8 cellular contexts compared by ENCODE assay signal in the genomic region with DNA sequence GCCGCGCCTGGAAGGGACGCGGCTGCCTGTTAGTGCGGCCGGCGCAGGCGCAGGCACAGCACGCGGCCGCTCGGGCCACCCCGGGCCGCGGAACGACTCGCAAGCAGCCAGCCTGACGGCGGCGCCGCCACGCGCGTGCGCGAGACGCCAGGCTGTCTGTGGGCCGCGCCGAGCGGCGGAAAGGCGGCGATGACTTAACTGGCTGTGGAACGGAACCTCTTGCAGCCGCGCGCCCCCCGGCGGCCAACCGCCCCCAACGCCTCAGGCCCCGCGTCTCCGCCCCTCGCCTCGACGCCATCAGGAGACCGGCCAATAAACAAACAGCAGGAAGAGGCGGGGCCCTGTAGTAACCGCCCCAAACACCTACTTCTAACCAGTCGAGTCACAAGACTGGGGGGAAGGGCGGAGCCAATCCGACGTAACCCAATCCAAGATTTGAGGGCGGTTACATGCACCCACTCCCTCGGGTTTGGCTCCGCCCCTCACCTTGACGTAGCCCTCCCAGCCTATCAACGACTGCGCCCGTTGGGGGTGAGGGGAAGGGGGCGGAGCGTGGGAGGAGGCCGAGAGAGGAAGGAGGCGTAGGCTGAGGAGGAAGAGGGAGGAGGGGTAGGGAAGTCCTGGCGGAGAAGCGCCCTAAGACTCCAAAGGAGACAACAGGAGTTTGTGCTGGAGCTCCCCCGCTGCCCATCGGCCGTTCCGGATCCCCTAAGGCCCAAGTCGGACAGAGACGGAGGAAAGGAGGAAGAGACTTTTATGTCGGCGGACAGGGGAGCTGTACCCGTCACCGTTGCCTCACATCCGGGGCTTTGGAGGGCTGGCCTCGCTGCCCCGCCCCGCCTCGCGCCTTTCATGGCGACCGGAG. TPM values are rescaled to one million over a fixed set of nuclear protein-coding genes. Genes with fewer than 3 reads are reported as not detected.
A peak's percentile ranks its signal among the peaks of the same experiment; 100 is the strongest.
DNase-seq lines count a peak whose midpoint lies in the region; ATAC-seq and TF ChIP-seq lines count a peak whose summit lies in the region.

A gene (plus strand): TSS at position 566 of the 865 bp plus-strand sequence. CDS start 1,088 bp downstream, outside the sequence.

- H3K36me3 ChIP-seq in PC-3 (ENCODE audit: low read depth, low read length) (peaks cover 5% of the 10 kb centered on the region; the same call in 1 of the 2 replicates), mucosa of rectum (ENCODE audit: control insufficient read depth in 2 of 2, insufficient read depth in 2 of 2, low read length in 2 of 2) (peaks cover 31 to 45% of the 10 kb centered on the region in 2 donors)

- H3K4me1 ChIP-seq in PC-3 (ENCODE audit: insufficient read depth, low read length), result peaks cover 23% of the 10 kb centered on the region
- H3K4me1 ChIP-seq in mucosa of rectum (ENCODE audit: control insufficient read depth in 2 of 2, insufficient read depth in 2 of 2, low read length in 2 of 2), result peaks cover 36 to 39% of the 10 kb centered on the region in 2 donors

- no TSS peak for BruUV-seq in PC-3 (replicated peaks; lab: Mats Ljungman, UMichigan)

- H3K27ac ChIP-seq in PC-3 (ENCODE audit: low read length) (peak within 1 kb of the TSS; percentile 96), mucosa of rectum (ENCODE audit: low read depth in 2 of 2, low read length in 2 of 2) (peak within 1 kb of the TSS; percentile 100)

- peak; percentile 62 for TF ChIP-seq CTCF in PC-3 (conservative IDR thresholded peaks at IDR 0.05; ENCODE audit: low read depth, low read length)
- TF ChIP-seq CTCF in epithelial cell of proximal tubule (conservative IDR thresholded peaks at IDR 0.05; ENCODE audit: low read depth, low read length), result peak; percentile 67

- peak; percentile 61 for TF ChIP-seq RAD21 in Ishikawa (IDR thresholded peaks at IDR 0.05; ENCODE audit: low read depth)

- DNase-seq in DMS153 (lab: John Stamatoyannopoulos, UW) (peak; percentile 100), PC-3 (peak; percentile 99), epithelial cell of proximal tubule (ENCODE audit: low read depth) (peak; percentile 99)
- peak; percentile 99 for DNase-seq in activated T-cell treated with anti-CD3 and anti-CD28 coated beads, Interleukin-2, amount 50 U/mL, for 1 hour
- DNase-seq in stimulated activated CD8-positive, alpha-beta memory T cell treated with anti-CD3 and anti-CD28 coated beads, Interleukin-7, amount 100 ng/mL, for 1 hour (ENCODE audit: low read depth in 2 of 2), result peak; percentile 99

- H3K27me3 ChIP-seq in PC-3 (ENCODE audit: low read length) (no peaks in the 10 kb centered on the region), mucosa of rectum (ENCODE audit: control insufficient read depth in 2 of 2, insufficient read depth in 2 of 2, low read length in 2 of 2) (no peaks in the 10 kb centered on the region)

- POLR2A ChIA-PET in PC-3 (lab: Charles Lee; ENCODE audit: unreplicated experiment), result interaction anchor here (0.5 to 0.7 kb wide), 3 partner anchors 24 to 571 kb away, joined by 3 to 14 read pairs (median 5); a partner anchor contains a TSS

- intact Hi-C loops in PC-3 (cut with micrococcal nuclease), result loop anchor here (1.0 to 5.0 kb wide), 2 partner anchors 40 to 104 kb away; a partner anchor contains a TSS

- H3K9ac ChIP-seq in PC-3 (ENCODE audit: low read length), result peak within 1 kb of the TSS; percentile 97
- H3K9ac ChIP-seq in mucosa of rectum (ENCODE audit: low read depth in 1 of 2, low read length in 2 of 2), result peak within 1 kb of the TSS; percentile 98 to 99

- peak; percentile 62 for ATAC-seq in GM21529 (IDR thresholded peaks at IDR 0.05; ENCODE audit: unreplicated experiment)
- ATAC-seq in PC-3, result peak; percentile 72

- H2AFZ ChIP-seq in PC-3 (ENCODE audit: low read length), result peak within 1 kb of the TSS; percentile 95

- H3K4me2 ChIP-seq in PC-3 (ENCODE audit: low read length), result peak within 1 kb of the TSS; percentile 99

- H3F3A ChIP-seq in PC-3 (ENCODE audit: low read length, unreplicated experiment), result no peaks in the 10 kb centered on the region

- H3K4me3 ChIP-seq in PC-3 (ENCODE audit: low read length), result peak within 1 kb of the TSS; percentile 94
- peak within 1 kb of the TSS; percentile 97 for H3K4me3 ChIP-seq in epithelial cell of proximal tubule (ENCODE audit: low read depth, low read length)
- peak within 1 kb of the TSS; percentile 97 to 100 for H3K4me3 ChIP-seq in mucosa of rectum (ENCODE audit: low read length in 2 of 2)

- TF ChIP-seq EP300 in Ishikawa (IDR thresholded peaks at IDR 0.05; ENCODE audit: borderline replicate concordance), result no peak; the same call in 1 of the 2 replicates

- no peaks in the 10 kb centered on the region for H3K9me3 ChIP-seq in PC-3 (ENCODE audit: low read length)
- no peaks in the 10 kb centered on the region for H3K9me3 ChIP-seq in mucosa of rectum (ENCODE audit: control insufficient read depth in 2 of 2, low read length in 2 of 2)

- H4K20me1 ChIP-seq in PC-3 (ENCODE audit: low read length), result no peaks in the 10 kb centered on the region

- CTCF ChIA-PET in PC-3 (lab: Charles Lee), result no interaction called here

- H3K9me2 ChIP-seq in PC-3 (replicated peaks; ENCODE audit: low read length), result no peaks in the 10 kb centered on the region

- H3K79me2 ChIP-seq in PC-3 (ENCODE audit: low read length), result peaks cover 34% of the 10 kb centered on the region

TF ChIP-seq in Ishikawa, 13 proteins besides CTCF, POLR2A, EP300 and RAD21:
- TF ChIP-seq TAF1 (IDR thresholded peaks at IDR 0.05; ENCODE audit: low read depth) (peak; percentile 45; the same call in 1 of the 2 replicates), TCF12 (IDR thresholded peaks at IDR 0.05; ENCODE audit: low read depth) (peak; percentile 18; the same call in 1 of the 2 replicates), YY1 (IDR thresholded peaks at IDR 0.05; ENCODE audit: low read depth) (peak; percentile 71), TEAD4 (IDR thresholded peaks at IDR 0.05) (no peak), EGR1 (IDR thresholded peaks at IDR 0.05) (peak; percentile 72), FOXM1 (IDR thresholded peaks at IDR 0.05; ENCODE audit: borderline replicate concordance, low read depth) (no peak), CEBPB (IDR thresholded peaks at IDR 0.05) (0 out of 2 replicates have a peak, but pooled peaks have one; percentile 13), CREB1 (IDR thresholded peaks at IDR 0.05; ENCODE audit: low read depth) (peak; percentile 86), NFIC (IDR thresholded peaks at IDR 0.05) (0 out of 2 replicates have a peak, but pooled peaks have one; percentile 5)
- TF ChIP-seq, protein P1, sequence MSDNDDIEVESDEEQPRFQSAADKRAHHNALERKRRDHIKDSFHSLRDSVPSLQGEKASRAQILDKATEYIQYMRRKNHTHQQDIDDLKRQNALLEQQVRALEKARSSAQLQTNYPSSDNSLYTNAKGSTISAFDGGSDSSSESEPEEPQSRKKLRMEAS (IDR thresholded peaks at IDR 0.05), result peak; percentile 46; the same call in 1 of the 2 replicates
- TF ChIP-seq, protein P2, sequence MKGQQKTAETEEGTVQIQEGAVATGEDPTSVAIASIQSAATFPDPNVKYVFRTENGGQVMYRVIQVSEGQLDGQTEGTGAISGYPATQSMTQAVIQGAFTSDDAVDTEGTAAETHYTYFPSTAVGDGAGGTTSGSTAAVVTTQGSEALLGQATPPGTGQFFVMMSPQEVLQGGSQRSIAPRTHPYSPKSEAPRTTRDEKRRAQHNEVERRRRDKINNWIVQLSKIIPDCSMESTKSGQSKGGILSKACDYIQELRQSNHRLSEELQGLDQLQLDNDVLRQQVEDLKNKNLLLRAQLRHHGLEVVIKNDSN (IDR thresholded peaks at IDR 0.05), result no peak
- TF ChIP-seq, protein P3, sequence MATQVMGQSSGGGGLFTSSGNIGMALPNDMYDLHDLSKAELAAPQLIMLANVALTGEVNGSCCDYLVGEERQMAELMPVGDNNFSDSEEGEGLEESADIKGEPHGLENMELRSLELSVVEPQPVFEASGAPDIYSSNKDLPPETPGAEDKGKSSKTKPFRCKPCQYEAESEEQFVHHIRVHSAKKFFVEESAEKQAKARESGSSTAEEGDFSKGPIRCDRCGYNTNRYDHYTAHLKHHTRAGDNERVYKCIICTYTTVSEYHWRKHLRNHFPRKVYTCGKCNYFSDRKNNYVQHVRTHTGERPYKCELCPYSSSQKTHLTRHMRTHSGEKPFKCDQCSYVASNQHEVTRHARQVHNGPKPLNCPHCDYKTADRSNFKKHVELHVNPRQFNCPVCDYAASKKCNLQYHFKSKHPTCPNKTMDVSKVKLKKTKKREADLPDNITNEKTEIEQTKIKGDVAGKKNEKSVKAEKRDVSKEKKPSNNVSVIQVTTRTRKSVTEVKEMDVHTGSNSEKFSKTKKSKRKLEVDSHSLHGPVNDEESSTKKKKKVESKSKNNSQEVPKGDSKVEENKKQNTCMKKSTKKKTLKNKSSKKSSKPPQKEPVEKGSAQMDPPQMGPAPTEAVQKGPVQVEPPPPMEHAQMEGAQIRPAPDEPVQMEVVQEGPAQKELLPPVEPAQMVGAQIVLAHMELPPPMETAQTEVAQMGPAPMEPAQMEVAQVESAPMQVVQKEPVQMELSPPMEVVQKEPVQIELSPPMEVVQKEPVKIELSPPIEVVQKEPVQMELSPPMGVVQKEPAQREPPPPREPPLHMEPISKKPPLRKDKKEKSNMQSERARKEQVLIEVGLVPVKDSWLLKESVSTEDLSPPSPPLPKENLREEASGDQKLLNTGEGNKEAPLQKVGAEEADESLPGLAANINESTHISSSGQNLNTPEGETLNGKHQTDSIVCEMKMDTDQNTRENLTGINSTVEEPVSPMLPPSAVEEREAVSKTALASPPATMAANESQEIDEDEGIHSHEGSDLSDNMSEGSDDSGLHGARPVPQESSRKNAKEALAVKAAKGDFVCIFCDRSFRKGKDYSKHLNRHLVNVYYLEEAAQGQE (IDR thresholded peaks at IDR 0.05; ENCODE audit: low read depth), result no peak

RNA-seq across cellular contexts. Expression of the gene that starts here (rescaled TPM):
- 22.2 and 35.0 TPM in 2 replicates for total RNA-seq in PC-3 (2014; rRNA removed)
- total RNA-seq in epithelial cell of proximal tubule, result 20.8 and 46.9 TPM in 2 replicates

Comparison
In these comparisons a context has a peak if more than half of its experiments do, and no peak if none do; other contexts are left out.
1. Peak in every context shown above with its lines: DNase-seq, ATAC-seq, H3K4me3 ChIP-seq and H3K27ac ChIP-seq.